Comparison of ENCODE assay signal across 1 cellular context in genomic region chr1:21174638-21175323, GRCh38.
TF ChIP-seq lines count a peak whose summit lies in the region.

No MANE protein-coding gene starts in this region.

TF ChIP-seq in K562, 482 proteins besides CTCF, POLR2A, EP300 and RAD21 (continued from another document):
- TF ChIP-seq CTBP1 (IDR thresholded peaks at IDR 0.05; ENCODE audit: borderline replicate concordance) (no peak), ADNP (tag; IDR thresholded peaks at IDR 0.05) (no peak), ATF3 (IDR thresholded peaks at IDR 0.05) (peak; percentile 56; the same call in 1 of the 2 replicates), ATF3 (CRISPR knock-in tag; conservative IDR thresholded peaks at IDR 0.05) (no peak), SAFB2 (IDR thresholded peaks at IDR 0.05; ENCODE audit: borderline replicate concordance, low read depth, low read length, severe bottlenecking) (no peak), ELK3 (CRISPR knock-in tag; IDR thresholded peaks at IDR 0.05) (no peak), CC2D1A (IDR thresholded peaks at IDR 0.05) (no peak), MCM3 (IDR thresholded peaks at IDR 0.05) (no peak), CBFA2T3 (IDR thresholded peaks at IDR 0.05) (peak; percentile 28; the same call in 1 of the 2 replicates), ZNF175 (CRISPR knock-in tag; IDR thresholded peaks at IDR 0.05; ENCODE audit: low read depth) (no peak), ZNF77 (CRISPR knock-in tag; IDR thresholded peaks at IDR 0.05) (no peak), POLR2AphosphoS2 (IDR thresholded peaks at IDR 0.05; ENCODE audit: low read length) (no peak), SNIP1 (IDR thresholded peaks at IDR 0.05; ENCODE audit: low read depth) (no peak), CAMTA2 (CRISPR knock-in tag; conservative IDR thresholded peaks at IDR 0.05) (no peak), ZNF551 (CRISPR knock-in tag; IDR thresholded peaks at IDR 0.05) (no peak), HMG20A (CRISPR knock-in tag; conservative IDR thresholded peaks at IDR 0.05) (no peak), CREB3L1 (IDR thresholded peaks at IDR 0.05; ENCODE audit: borderline replicate concordance, low read depth) (no peak), CREM (IDR thresholded peaks at IDR 0.05; ENCODE audit: low read depth) (peak; percentile 32; the same call in 1 of the 2 replicates), NFRKB (IDR thresholded peaks at IDR 0.05; ENCODE audit: low read depth) (peak; percentile 11; the same call in 1 of the 2 replicates), PHB2 (IDR thresholded peaks at IDR 0.05; ENCODE audit: low read depth) (no peak), SMARCA4 (IDR thresholded peaks at IDR 0.05) (no peak), BMI1 (IDR thresholded peaks at IDR 0.05; ENCODE audit: low read length) (no peak), TEAD1 (CRISPR knock-in tag; IDR thresholded peaks at IDR 0.05) (0 out of 4 replicates have a peak, but pooled peaks of 1 of the 2 experiments have one; percentile 11), E2F3 (CRISPR knock-in tag; IDR thresholded peaks at IDR 0.05) (no peak), HIVEP1 (CRISPR knock-in tag; IDR thresholded peaks at IDR 0.05) (no peak), PHB (CRISPR knock-in tag; IDR thresholded peaks at IDR 0.05) (no peak), ZNF445 (CRISPR knock-in tag; IDR thresholded peaks at IDR 0.05; ENCODE audit: low read depth) (no peak), SREBF1 (IDR thresholded peaks at IDR 0.05; ENCODE audit: borderline replicate concordance, low read depth, low read length) (no peak), SPI1 (IDR thresholded peaks at IDR 0.05; ENCODE audit: borderline replicate concordance, low read depth, low read length) (no peak), CLOCK (CRISPR knock-in tag; IDR thresholded peaks at IDR 0.05; ENCODE audit: borderline replicate concordance) (no peak), SLC30A9 (CRISPR knock-in tag; IDR thresholded peaks at IDR 0.05) (no peak), ZNF282 (CRISPR knock-in tag; IDR thresholded peaks at IDR 0.05) (no peak), LARP7 (IDR thresholded peaks at IDR 0.05) (no peak)
- TF ChIP-seq, protein P1, sequence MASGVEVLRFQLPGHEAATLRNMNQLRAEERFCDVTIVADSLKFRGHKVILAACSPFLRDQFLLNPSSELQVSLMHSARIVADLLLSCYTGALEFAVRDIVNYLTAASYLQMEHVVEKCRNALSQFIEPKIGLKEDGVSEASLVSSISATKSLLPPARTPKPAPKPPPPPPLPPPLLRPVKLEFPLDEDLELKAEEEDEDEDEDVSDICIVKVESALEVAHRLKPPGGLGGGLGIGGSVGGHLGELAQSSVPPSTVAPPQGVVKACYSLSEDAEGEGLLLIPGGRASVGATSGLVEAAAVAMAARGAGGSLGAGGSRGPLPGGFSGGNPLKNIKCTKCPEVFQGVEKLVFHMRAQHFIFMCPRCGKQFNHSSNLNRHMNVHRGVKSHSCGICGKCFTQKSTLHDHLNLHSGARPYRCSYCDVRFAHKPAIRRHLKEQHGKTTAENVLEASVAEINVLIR (CRISPR knock-in tag; IDR thresholded peaks at IDR 0.05), result no peak
- TF ChIP-seq, protein P2, sequence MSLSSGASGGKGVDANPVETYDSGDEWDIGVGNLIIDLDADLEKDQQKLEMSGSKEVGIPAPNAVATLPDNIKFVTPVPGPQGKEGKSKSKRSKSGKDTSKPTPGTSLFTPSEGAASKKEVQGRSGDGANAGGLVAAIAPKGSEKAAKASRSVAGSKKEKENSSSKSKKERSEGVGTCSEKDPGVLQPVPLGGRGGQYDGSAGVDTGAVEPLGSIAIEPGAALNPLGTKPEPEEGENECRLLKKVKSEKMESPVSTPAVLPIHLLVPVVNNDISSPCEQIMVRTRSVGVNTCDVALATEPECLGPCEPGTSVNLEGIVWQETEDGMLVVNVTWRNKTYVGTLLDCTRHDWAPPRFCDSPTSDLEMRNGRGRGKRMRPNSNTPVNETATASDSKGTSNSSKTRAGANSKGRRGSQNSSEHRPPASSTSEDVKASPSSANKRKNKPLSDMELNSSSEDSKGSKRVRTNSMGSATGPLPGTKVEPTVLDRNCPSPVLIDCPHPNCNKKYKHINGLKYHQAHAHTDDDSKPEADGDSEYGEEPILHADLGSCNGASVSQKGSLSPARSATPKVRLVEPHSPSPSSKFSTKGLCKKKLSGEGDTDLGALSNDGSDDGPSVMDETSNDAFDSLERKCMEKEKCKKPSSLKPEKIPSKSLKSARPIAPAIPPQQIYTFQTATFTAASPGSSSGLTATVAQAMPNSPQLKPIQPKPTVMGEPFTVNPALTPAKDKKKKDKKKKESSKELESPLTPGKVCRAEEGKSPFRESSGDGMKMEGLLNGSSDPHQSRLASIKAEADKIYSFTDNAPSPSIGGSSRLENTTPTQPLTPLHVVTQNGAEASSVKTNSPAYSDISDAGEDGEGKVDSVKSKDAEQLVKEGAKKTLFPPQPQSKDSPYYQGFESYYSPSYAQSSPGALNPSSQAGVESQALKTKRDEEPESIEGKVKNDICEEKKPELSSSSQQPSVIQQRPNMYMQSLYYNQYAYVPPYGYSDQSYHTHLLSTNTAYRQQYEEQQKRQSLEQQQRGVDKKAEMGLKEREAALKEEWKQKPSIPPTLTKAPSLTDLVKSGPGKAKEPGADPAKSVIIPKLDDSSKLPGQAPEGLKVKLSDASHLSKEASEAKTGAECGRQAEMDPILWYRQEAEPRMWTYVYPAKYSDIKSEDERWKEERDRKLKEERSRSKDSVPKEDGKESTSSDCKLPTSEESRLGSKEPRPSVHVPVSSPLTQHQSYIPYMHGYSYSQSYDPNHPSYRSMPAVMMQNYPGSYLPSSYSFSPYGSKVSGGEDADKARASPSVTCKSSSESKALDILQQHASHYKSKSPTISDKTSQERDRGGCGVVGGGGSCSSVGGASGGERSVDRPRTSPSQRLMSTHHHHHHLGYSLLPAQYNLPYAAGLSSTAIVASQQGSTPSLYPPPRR (CRISPR knock-in tag; IDR thresholded peaks at IDR 0.05; ENCODE audit: borderline replicate concordance), result no peak
- TF ChIP-seq, protein P3, sequence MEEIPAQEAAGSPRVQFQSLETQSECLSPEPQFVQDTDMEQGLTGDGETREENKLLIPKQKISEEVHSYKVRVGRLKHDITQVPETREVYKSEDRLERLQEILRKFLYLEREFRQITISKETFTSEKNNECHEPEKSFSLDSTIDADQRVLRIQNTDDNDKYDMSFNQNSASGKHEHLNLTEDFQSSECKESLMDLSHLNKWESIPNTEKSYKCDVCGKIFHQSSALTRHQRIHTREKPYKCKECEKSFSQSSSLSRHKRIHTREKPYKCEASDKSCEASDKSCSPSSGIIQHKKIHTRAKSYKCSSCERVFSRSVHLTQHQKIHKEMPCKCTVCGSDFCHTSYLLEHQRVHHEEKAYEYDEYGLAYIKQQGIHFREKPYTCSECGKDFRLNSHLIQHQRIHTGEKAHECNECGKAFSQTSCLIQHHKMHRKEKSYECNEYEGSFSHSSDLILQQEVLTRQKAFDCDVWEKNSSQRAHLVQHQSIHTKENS (CRISPR knock-in tag; IDR thresholded peaks at IDR 0.05), result no peak
- TF ChIP-seq, protein P4, sequence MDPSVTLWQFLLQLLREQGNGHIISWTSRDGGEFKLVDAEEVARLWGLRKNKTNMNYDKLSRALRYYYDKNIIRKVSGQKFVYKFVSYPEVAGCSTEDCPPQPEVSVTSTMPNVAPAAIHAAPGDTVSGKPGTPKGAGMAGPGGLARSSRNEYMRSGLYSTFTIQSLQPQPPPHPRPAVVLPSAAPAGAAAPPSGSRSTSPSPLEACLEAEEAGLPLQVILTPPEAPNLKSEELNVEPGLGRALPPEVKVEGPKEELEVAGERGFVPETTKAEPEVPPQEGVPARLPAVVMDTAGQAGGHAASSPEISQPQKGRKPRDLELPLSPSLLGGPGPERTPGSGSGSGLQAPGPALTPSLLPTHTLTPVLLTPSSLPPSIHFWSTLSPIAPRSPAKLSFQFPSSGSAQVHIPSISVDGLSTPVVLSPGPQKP (CRISPR knock-in tag; IDR thresholded peaks at IDR 0.05), result no peak
- TF ChIP-seq, protein P5, sequence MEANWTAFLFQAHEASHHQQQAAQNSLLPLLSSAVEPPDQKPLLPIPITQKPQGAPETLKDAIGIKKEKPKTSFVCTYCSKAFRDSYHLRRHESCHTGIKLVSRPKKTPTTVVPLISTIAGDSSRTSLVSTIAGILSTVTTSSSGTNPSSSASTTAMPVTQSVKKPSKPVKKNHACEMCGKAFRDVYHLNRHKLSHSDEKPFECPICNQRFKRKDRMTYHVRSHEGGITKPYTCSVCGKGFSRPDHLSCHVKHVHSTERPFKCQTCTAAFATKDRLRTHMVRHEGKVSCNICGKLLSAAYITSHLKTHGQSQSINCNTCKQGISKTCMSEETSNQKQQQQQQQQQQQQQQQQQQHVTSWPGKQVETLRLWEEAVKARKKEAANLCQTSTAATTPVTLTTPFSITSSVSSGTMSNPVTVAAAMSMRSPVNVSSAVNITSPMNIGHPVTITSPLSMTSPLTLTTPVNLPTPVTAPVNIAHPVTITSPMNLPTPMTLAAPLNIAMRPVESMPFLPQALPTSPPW (CRISPR knock-in tag; IDR thresholded peaks at IDR 0.05), result no peak
